ENCODE assay signal across 1 cellular context in the genomic region with DNA sequence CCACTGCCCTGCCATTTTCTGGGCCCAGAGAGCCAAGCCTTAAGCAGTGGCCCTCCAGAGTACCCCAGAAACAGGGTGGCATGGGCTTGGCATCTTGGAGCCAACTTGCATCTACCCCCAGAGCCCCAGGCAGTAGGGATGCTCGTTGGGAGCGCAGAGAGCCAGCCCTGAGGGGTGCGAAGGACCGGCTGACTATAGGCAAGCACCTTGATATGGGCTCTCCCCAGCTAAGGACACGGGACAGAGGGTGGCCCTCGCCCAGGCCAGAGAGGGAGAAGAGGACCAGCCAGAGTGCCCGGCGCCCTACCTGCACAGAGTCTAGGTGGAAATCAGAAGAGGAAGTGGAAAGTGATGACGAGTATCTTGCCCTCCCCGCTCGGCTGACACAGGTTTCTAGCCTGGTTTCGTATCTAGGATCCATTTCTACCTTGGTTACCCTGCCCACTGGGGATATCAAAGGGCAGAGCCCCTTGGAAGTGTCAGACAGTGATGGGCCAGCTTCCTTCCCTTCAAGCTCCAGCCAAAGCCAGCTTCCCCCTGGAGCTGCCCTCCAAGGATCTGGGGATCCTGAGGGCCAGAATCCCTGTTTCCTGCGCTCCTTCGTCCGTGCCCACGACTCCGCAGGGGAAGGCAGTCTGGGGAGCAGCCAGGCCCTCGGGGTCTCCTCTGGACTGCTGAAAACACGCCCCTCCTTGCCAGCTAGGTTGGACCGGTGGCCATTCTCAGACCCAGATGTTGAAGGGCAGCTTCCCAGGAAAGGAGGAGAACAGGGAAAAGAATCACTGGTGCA.
TF ChIP-seq lines count a peak whose summit lies in the region.

No MANE protein-coding gene starts in this region.

TF ChIP-seq in WTC11, 78 proteins besides CTCF, POLR2A, EP300 and RAD21 (continued from another document):
- TF ChIP-seq, protein P1, sequence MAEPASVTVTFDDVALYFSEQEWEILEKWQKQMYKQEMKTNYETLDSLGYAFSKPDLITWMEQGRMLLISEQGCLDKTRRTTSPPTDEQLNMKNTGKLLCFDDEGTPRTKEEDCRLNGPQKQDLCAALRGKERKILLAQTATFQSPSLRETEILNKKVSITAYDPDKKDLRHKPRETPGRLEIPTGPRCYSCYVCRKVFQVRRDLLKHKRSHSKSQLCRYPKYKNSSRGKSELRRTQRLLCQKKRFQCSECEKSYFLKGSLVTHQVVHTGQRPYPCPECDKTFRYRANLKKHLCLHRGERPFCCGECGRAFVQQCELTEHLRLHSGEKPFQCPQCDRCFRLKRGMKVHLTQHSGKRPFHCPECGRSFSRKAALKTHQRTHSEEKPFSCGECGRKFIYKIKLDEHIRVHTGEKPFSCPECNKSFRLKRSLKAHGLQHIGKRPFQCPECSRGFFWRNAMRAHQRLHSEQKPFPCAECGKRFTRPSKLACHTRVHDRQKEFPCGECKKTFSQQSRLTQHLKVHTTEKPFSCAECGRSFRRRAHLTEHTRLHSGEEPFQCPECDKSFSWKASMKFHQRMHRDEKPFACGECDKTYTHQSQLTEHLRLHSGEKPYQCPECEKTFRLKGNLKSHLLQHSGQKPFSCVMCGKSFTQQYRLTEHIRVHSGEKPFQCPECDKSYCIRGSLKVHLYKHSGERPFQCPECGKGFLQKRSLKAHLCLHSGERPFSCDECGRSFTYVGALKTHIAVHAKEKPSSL (CRISPR knock-in tag; conservative IDR thresholded peaks at IDR 0.05): no peak
- TF ChIP-seq ESRRA (CRISPR knock-in tag; IDR thresholded peaks at IDR 0.05; ENCODE audit: borderline replicate concordance): no peak
- no peak for TF ChIP-seq FOXP1 (CRISPR knock-in tag; IDR thresholded peaks at IDR 0.05; ENCODE audit: borderline replicate concordance)
- no peak for TF ChIP-seq ZNF121 (CRISPR knock-in tag; IDR thresholded peaks at IDR 0.05)
